1 cellular context compared by ENCODE assay signal in the genomic region with DNA sequence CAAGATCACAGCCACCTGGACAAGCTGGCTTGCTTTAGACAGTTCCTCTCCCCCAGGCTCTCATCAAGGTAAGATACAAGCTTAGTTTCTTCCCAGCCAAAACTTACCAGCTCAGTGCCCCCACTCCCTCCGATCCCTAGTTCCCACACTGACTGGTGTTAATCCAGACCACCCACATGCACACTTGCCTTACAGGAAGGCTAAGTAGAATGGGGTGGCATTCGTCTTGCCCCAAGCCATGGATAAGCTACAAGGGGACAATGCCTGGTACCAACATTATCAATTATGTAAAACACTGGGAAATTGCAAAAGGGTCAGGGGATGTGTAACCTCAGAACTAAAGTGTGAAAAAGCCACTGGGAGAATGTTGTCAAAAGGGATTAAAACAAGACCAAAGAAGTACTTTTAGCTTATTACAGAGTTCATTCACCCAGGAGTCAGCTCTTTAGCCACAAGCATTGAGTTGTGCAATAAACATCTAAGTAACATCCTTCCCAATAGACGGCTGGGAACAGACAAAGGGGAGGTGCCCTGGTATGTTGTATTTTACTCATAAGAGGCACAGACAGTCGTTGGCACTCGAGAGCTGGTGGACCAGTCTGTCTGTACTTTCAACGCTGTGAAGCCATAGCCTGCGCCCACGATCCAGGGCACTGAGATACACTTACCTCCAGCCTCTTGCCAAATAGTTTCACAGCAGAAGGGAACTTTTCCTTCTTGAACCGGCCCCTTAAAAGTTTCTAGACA.
TF ChIP-seq lines count a peak whose summit lies in the region.

No MANE protein-coding gene starts in this region.

TF ChIP-seq in HEK293, 187 proteins besides CTCF, POLR2A, EP300 and RAD21 (continued from another document):
- TF ChIP-seq ZSCAN18 (tag by site-specific recombination; IDR thresholded peaks at IDR 0.05) (no peak), KLF1 (tag by site-specific recombination; IDR thresholded peaks at IDR 0.05) (no peak), ZBTB1 (tag by site-specific recombination; IDR thresholded peaks at IDR 0.05) (no peak), ZNF335 (tag by site-specific recombination; conservative IDR thresholded peaks at IDR 0.05) (no peak), ZNF248 (tag by site-specific recombination; IDR thresholded peaks at IDR 0.05) (no peak), ZNF555 (tag by site-specific recombination; conservative IDR thresholded peaks at IDR 0.05) (no peak)
- TF ChIP-seq, protein P1, sequence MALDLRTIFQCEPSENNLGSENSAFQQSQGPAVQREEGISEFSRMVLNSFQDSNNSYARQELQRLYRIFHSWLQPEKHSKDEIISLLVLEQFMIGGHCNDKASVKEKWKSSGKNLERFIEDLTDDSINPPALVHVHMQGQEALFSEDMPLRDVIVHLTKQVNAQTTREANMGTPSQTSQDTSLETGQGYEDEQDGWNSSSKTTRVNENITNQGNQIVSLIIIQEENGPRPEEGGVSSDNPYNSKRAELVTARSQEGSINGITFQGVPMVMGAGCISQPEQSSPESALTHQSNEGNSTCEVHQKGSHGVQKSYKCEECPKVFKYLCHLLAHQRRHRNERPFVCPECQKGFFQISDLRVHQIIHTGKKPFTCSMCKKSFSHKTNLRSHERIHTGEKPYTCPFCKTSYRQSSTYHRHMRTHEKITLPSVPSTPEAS (tag by site-specific recombination; IDR thresholded peaks at IDR 0.05), result no peak
TF ChIP-seq in HEK293: peak in this region for 0.
